Comparison of ENCODE assay signal across 10 cellular contexts in the genomic region with DNA sequence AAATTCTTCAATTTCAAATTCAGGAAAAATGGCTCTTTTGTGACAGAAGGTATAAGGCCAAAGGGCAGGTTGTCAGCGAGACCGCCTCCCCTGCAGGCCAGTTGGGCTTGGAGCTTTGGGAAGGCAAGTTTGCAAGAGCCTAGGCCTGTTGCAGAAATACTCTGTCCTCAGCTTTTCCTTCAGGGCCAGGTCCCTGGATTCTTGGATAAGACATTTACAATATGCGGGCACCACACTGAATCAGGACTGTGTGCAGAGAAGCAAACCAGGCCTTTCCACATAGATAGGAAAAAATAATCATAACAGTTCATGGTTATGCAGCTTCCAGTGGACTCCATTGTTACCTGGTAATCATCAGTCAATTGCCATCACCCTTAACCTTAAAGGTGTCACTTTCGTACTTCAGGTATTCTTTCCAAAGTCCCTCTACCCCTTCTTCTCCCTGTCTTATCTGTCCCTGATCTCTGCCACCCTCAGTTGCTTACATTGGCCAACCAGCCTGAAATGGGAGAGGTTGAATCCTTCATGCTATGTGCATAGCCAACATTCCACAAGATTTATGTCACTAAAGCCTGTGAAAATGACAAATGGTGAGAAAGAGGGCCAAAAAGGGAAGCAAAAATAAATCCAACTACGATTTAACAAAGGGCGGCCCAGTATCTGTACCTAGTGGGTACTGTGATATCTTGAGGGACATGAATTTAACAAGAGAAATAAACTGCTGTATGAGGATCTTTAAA.
DNase-seq lines count a peak whose midpoint lies in the region; ATAC-seq and TF ChIP-seq lines count a peak whose summit lies in the region.
"Had no signal": no experiment of that assay in that cellular context is flagged by ENCODE, and none has a peak within 500 bp of the region (broad histone marks: within the 10 kb centered on the region; RNA-seq: fewer than 3 reads in every experiment).

No MANE protein-coding gene starts in this region.

- no peaks in the 10 kb centered on the region for H3K36me3 Mint-ChIP-seq in activated T-helper 1 cell treated with anti-CD3 and anti-CD28 coated beads, Interleukin-12 subunit alpha, Interleukin-12 subunit beta, Interleukin-2, Interleukin-4 antibody, amounts not matched to agents 30 ng/mL and 10 ng/mL and 1 ng/mL, durations not matched to agents 14 hours and 24 hours and 36 hours (ENCODE audit: low read depth)

- H3F3A ChIP-seq in GM23248 (ENCODE audit: insufficient read depth) (peaks cover 44% of the 10 kb centered on the region), smooth muscle cell (ENCODE audit: low read depth) (peaks cover 15% of the 10 kb centered on the region)

- TF ChIP-seq CTCF in astrocyte of the cerebellum (IDR thresholded peaks at IDR 0.05; ENCODE audit: low read depth, low read length, missing control alignments) (no peak), smooth muscle cell (IDR thresholded peaks at IDR 0.05; ENCODE audit: borderline replicate concordance, insufficient read depth, poor library complexity, severe bottlenecking) (no peak)

- no peak for ATAC-seq in HG03039 (IDR thresholded peaks at IDR 0.05; ENCODE audit: unreplicated experiment)

- DNase-seq in GM23248 (peak; percentile 72), astrocyte of the cerebellum (ENCODE audit: low read depth) (peak; percentile 22), kidney glomerular epithelial cell (lab: John Stamatoyannopoulos, UW) (peak; percentile 64), smooth muscle cell (lab: John Stamatoyannopoulos, UW; ENCODE audit: unreplicated experiment) (no peak), C1 segment of cervical spinal cord (lab: John Stamatoyannopoulos, UW) (no peak), NCI-H2171 (lab: John Stamatoyannopoulos, UW) (no peak)
- DNase-seq in activated T-helper 1 cell treated with anti-CD3 and anti-CD28 coated beads, Interleukin-12 subunit alpha, Interleukin-12 subunit beta, Interleukin-2, Interleukin-4 antibody, amounts not matched to agents 30 ng/mL and 10 ng/mL and 1 ng/mL, durations not matched to agents 14 hours and 24 hours and 36 hours (ENCODE audit: low spot score), result no peak
- DNase-seq: NCI-H524 treated with DMSO at 0.1 percent for 48 hours, occipital lobe had no signal

- H3K27me3 Mint-ChIP-seq in activated T-helper 1 cell treated with anti-CD3 and anti-CD28 coated beads, Interleukin-12 subunit alpha, Interleukin-12 subunit beta, Interleukin-2, Interleukin-4 antibody, amounts not matched to agents 30 ng/mL and 10 ng/mL and 1 ng/mL, durations not matched to agents 14 hours and 24 hours and 36 hours (ENCODE audit: insufficient read depth), result peaks cover 23% of the 10 kb centered on the region

- H3K9me2 ChIP-seq in GM23248 (ENCODE audit: insufficient read depth), result no peaks in the 10 kb centered on the region

- H3K9ac ChIP-seq in GM23248, result no peak overlapping the region
- H3K9ac ChIP-seq in smooth muscle cell (ENCODE audit: low read depth), result peak overlapping the region; percentile 8

- H3K9me3 ChIP-seq in GM23248 (ENCODE audit: low read depth) (no peaks in the 10 kb centered on the region), smooth muscle cell (replicated peaks; ENCODE audit: low read depth) (no peaks in the 10 kb centered on the region)

- no peaks in the 10 kb centered on the region for H3K79me2 ChIP-seq in GM23248 (ENCODE audit: insufficient read depth)
- H3K79me2 ChIP-seq in smooth muscle cell (ENCODE audit: low read depth), result no peaks in the 10 kb centered on the region

- in situ Hi-C loops in GM23248 (cut with MboI) (no loop called here), astrocyte of the cerebellum (cut with HindIII; ENCODE audit: low sequenced_read_pairs) (no loop called here)

- H2AFZ ChIP-seq in GM23248 (no peak overlapping the region), smooth muscle cell (ENCODE audit: low read depth) (no peak overlapping the region)

- H3K27ac ChIP-seq in GM23248, result peak overlapping the region; percentile 26
- H3K27ac ChIP-seq in smooth muscle cell (ENCODE audit: low read depth), result peak overlapping the region; percentile 97

- H3K4me2 ChIP-seq in GM23248 (ENCODE audit: unreplicated experiment), result peak overlapping the region; percentile 50
- peak overlapping the region; percentile 32 for H3K4me2 ChIP-seq in smooth muscle cell

- H4K20me1 ChIP-seq in GM23248 (ENCODE audit: insufficient read depth) (no peaks in the 10 kb centered on the region), smooth muscle cell (ENCODE audit: low read depth) (no peaks in the 10 kb centered on the region)

- H3K9me3 Mint-ChIP-seq in activated T-helper 1 cell treated with anti-CD3 and anti-CD28 coated beads, Interleukin-12 subunit alpha, Interleukin-12 subunit beta, Interleukin-2, Interleukin-4 antibody, amounts not matched to agents 30 ng/mL and 10 ng/mL and 1 ng/mL, durations not matched to agents 14 hours and 24 hours and 36 hours, result no peaks in the 10 kb centered on the region

- H3K4me1 ChIP-seq in GM23248 (ENCODE audit: insufficient read depth), result peaks cover 71% of the 10 kb centered on the region
- H3K4me1 ChIP-seq in smooth muscle cell (ENCODE audit: low read depth), result peaks cover 29% of the 10 kb centered on the region

- no peaks in the 10 kb centered on the region for H3K36me3 ChIP-seq in GM23248 (ENCODE audit: low read depth)
- H3K36me3 ChIP-seq in smooth muscle cell (ENCODE audit: low read depth), result no peaks in the 10 kb centered on the region

- no peak overlapping the region for H3K4me3 Mint-ChIP-seq in activated T-helper 1 cell treated with anti-CD3 and anti-CD28 coated beads, Interleukin-12 subunit alpha, Interleukin-12 subunit beta, Interleukin-2, Interleukin-4 antibody, amounts not matched to agents 30 ng/mL and 10 ng/mL and 1 ng/mL, durations not matched to agents 14 hours and 24 hours and 36 hours

- WGBS in GM23248 (ENCODE audit: low coverage in 1 of 2, low lambda C conversion rate in 2 of 2, missing lambda C conversion rate in 2 of 2), 2 experiments, result 50 to 54% methylated on average over 6 of the region's 6 CpGs
- WGBS in smooth muscle cell (ENCODE audit: low lambda C conversion rate), result 60% methylated on average over 6 of the region's 6 CpGs

- intact Hi-C loops in activated T-helper 1 cell treated with anti-CD3 and anti-CD28 coated beads, Interleukin-12 subunit alpha, Interleukin-12 subunit beta, Interleukin-2, Interleukin-4 antibody, amounts not matched to agents 30 ng/mL and 10 ng/mL and 1 ng/mL, durations not matched to agents 14 hours and 24 hours and 36 hours (cut with micrococcal nuclease), result no loop called here

- H3K4me1 Mint-ChIP-seq in activated T-helper 1 cell treated with anti-CD3 and anti-CD28 coated beads, Interleukin-12 subunit alpha, Interleukin-12 subunit beta, Interleukin-2, Interleukin-4 antibody, amounts not matched to agents 30 ng/mL and 10 ng/mL and 1 ng/mL, durations not matched to agents 14 hours and 24 hours and 36 hours (ENCODE audit: low read depth), result peaks cover 6% of the 10 kb centered on the region

- H3K4me3 ChIP-seq in GM23248, result 0 out of 2 replicates have a peak overlapping the region, but pooled peaks have one; percentile 11
- H3K4me3 ChIP-seq in astrocyte of the cerebellum (ENCODE audit: low read depth, low read length), result no peak overlapping the region
- H3K4me3 ChIP-seq in smooth muscle cell, result no peak overlapping the region

- H3K27me3 ChIP-seq in GM23248 (replicated peaks; ENCODE audit: insufficient read depth) (no peaks in the 10 kb centered on the region), smooth muscle cell (ENCODE audit: low read depth) (no peaks in the 10 kb centered on the region)

- H3K27ac Mint-ChIP-seq in activated T-helper 1 cell treated with anti-CD3 and anti-CD28 coated beads, Interleukin-12 subunit alpha, Interleukin-12 subunit beta, Interleukin-2, Interleukin-4 antibody, amounts not matched to agents 30 ng/mL and 10 ng/mL and 1 ng/mL, durations not matched to agents 14 hours and 24 hours and 36 hours, result no peak overlapping the region

Comparison
In these comparisons a context has a peak if more than half of its experiments do, and no peak if none do; other contexts are left out.
1. DNase-seq: peak in GM23248 (single experiment), astrocyte of the cerebellum (single experiment) and kidney glomerular epithelial cell (single experiment); none in smooth muscle cell (single experiment), C1 segment of cervical spinal cord (0 of 14), activated T-helper 1 cell treated with anti-CD3 and anti-CD28 coated beads, Interleukin-12 subunit alpha, Interleukin-12 subunit beta, Interleukin-2, Interleukin-4 antibody, amounts not matched to agents 30 ng/mL and 10 ng/mL and 1 ng/mL, durations not matched to agents 14 hours and 24 hours and 36 hours (single experiment) and NCI-H2171 (single experiment).